ENCODE assay signal across 1 cellular context in the genomic region with DNA sequence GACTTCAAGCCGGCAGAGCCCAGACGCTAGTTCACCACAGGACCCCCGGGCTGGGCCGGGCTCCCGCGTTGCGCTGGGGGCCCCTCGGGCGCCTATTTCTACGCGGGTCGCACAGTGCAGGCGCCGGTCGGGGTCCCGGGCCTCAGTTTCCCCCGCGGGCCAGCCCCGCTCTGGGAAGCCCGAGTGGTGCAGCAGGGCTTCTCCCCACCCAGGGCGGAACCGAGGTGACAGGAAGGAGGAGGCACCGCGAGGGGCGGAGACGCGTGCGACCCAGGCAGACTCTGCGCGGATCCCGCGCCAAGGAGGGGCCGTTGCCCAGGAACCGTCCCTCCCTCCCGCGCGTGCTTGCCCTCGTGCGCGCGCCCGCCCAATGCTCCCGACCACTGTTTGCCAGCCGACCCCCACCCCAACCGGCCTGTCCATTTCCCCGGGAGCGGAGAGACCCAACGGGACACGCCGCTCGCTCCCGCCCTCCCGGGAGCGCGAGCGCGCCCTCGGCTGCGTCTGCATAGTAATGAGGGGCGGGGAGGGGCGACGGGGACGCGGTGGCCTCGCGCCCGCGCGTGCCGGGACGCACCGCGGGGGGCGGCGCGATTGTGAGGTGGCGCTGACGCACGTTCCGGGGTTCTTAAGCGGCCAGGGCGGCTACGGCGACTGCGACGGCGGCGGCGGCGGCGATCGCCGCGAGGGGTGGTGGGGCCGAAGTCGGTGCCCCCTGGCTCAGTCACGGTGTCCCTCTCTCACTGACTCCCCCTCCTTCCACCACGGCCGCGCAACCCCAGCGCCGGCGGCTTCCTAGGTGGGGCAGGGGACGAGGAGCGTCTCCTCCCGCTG.
TF ChIP-seq lines count a peak whose summit lies in the region.

Gene CPEB2, plus strand, starts transcription at position 657 of the 834 bp plus-strand sequence. CDS start 193 bp downstream, outside the sequence.

TF ChIP-seq in HepG2, 621 proteins besides CTCF, POLR2A, EP300 and RAD21 (continued from another document and continues in another):
- TF ChIP-seq ZNF710 (CRISPR knock-in tag; IDR thresholded peaks at IDR 0.05; ENCODE audit: borderline replicate concordance) (peak; percentile 14; the same call in 1 of the 2 replicates), RORA (CRISPR knock-in tag; IDR thresholded peaks at IDR 0.05) (no peak), NR1H2 (CRISPR knock-in tag; IDR thresholded peaks at IDR 0.05; ENCODE audit: borderline replicate concordance, low read depth) (no peak), CCAR2 (optimal IDR thresholded peaks at IDR 0.05; ENCODE audit: low read depth, low read length) (no peak), SP1 (IDR thresholded peaks at IDR 0.05) (no peak), SP1 (CRISPR knock-in tag; IDR thresholded peaks at IDR 0.05) (peak; percentile 62; the same call in 1 of the 2 replicates), ZNF329 (CRISPR knock-in tag; IDR thresholded peaks at IDR 0.05; ENCODE audit: low read depth) (no peak), HOXA5 (CRISPR knock-in tag; IDR thresholded peaks at IDR 0.05) (peak; percentile 42; the same call in 1 of the 2 replicates), ZNF747 (CRISPR knock-in tag; IDR thresholded peaks at IDR 0.05; ENCODE audit: borderline replicate concordance) (no peak; the same call in 1 of the 2 replicates), LCORL (IDR thresholded peaks at IDR 0.05) (no peak), LCORL (CRISPR knock-in tag; IDR thresholded peaks at IDR 0.05) (no peak), XRCC5 (optimal IDR thresholded peaks at IDR 0.05; ENCODE audit: low read length) (no peak), ZNF703 (CRISPR knock-in tag; IDR thresholded peaks at IDR 0.05; ENCODE audit: borderline replicate concordance) (no peak), IRX3 (CRISPR knock-in tag; IDR thresholded peaks at IDR 0.05; ENCODE audit: borderline replicate concordance, low read depth) (no peak), TGIF2 (CRISPR knock-in tag; IDR thresholded peaks at IDR 0.05) (0 out of 2 replicates have a peak, but pooled peaks have one; percentile 29), CHD2 (IDR thresholded peaks at IDR 0.05; ENCODE audit: low read depth, low read length) (no peak), U2AF2 (IDR thresholded peaks at IDR 0.05; ENCODE audit: low read depth, low read length) (no peak), PLSCR1 (CRISPR knock-in tag; IDR thresholded peaks at IDR 0.05; ENCODE audit: borderline replicate concordance) (no peak), ZNF17 (CRISPR knock-in tag; IDR thresholded peaks at IDR 0.05) (no peak), AGO1 (IDR thresholded peaks at IDR 0.05; ENCODE audit: low read depth, low read length, poor library complexity, severe bottlenecking) (peak; percentile 26), HNRNPL (IDR thresholded peaks at IDR 0.05; ENCODE audit: low read depth, low read length) (no peak), ZNF558 (CRISPR knock-in tag; IDR thresholded peaks at IDR 0.05; ENCODE audit: borderline replicate concordance) (no peak), SRF (IDR thresholded peaks at IDR 0.05; ENCODE audit: low read depth, low read length) (no peak), ZSCAN31 (CRISPR knock-in tag; IDR thresholded peaks at IDR 0.05; ENCODE audit: low read depth) (peak; percentile 61), CENPX (CRISPR knock-in tag; IDR thresholded peaks at IDR 0.05) (no peak), ZMYM3 (CRISPR knock-in tag; IDR thresholded peaks at IDR 0.05) (peak; percentile 29; the same call in 1 of the 2 replicates), ZNF746 (CRISPR knock-in tag; IDR thresholded peaks at IDR 0.05) (peak; percentile 67), ZSCAN9 (CRISPR knock-in tag; IDR thresholded peaks at IDR 0.05; ENCODE audit: borderline replicate concordance) (no peak), ZNF670 (CRISPR knock-in tag; IDR thresholded peaks at IDR 0.05; ENCODE audit: borderline replicate concordance) (0 out of 2 replicates have a peak, but pooled peaks have one; percentile 42), ZSCAN25 (CRISPR knock-in tag; IDR thresholded peaks at IDR 0.05) (no peak), ZFP62 (CRISPR knock-in tag; IDR thresholded peaks at IDR 0.05) (no peak), MTF1 (CRISPR knock-in tag; IDR thresholded peaks at IDR 0.05) (no peak), HNRNPLL (IDR thresholded peaks at IDR 0.05; ENCODE audit: low read depth, low read length, poor library complexity, severe bottlenecking) (peak; percentile 82), ZNF552 (CRISPR knock-in tag; IDR thresholded peaks at IDR 0.05; ENCODE audit: borderline replicate concordance) (no peak), EHMT2 (IDR thresholded peaks at IDR 0.05; ENCODE audit: borderline replicate concordance, low read depth, low read length) (no peak), ARNT (IDR thresholded peaks at IDR 0.05) (no peak), ZMYM2 (CRISPR knock-in tag; IDR thresholded peaks at IDR 0.05) (no peak), ZNF256 (CRISPR knock-in tag; conservative IDR thresholded peaks at IDR 0.05) (no peak), ZFP37 (CRISPR knock-in tag; IDR thresholded peaks at IDR 0.05; ENCODE audit: borderline replicate concordance) (0 out of 2 replicates have a peak, but pooled peaks have one; percentile 37), ZNF431 (CRISPR knock-in tag; IDR thresholded peaks at IDR 0.05; ENCODE audit: borderline replicate concordance, low read depth) (no peak; the same call in 1 of the 2 replicates), ZNF891 (CRISPR knock-in tag; IDR thresholded peaks at IDR 0.05) (0 out of 2 replicates have a peak, but pooled peaks have one; percentile 13), NFYB (CRISPR knock-in tag; IDR thresholded peaks at IDR 0.05) (peak; percentile 11; the same call in 1 of the 2 replicates)
- TF ChIP-seq, protein P1, sequence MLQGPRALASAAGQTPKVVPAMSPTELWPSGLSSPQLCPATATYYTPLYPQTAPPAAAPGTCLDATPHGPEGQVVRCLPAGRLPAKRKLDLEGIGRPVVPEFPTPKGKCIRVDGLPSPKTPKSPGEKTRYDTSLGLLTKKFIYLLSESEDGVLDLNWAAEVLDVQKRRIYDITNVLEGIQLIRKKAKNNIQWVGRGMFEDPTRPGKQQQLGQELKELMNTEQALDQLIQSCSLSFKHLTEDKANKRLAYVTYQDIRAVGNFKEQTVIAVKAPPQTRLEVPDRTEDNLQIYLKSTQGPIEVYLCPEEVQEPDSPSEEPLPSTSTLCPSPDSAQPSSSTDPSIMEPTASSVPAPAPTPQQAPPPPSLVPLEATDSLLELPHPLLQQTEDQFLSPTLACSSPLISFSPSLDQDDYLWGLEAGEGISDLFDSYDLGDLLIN (CRISPR knock-in tag; IDR thresholded peaks at IDR 0.05; ENCODE audit: borderline replicate concordance) = no peak
- TF ChIP-seq, protein P2, sequence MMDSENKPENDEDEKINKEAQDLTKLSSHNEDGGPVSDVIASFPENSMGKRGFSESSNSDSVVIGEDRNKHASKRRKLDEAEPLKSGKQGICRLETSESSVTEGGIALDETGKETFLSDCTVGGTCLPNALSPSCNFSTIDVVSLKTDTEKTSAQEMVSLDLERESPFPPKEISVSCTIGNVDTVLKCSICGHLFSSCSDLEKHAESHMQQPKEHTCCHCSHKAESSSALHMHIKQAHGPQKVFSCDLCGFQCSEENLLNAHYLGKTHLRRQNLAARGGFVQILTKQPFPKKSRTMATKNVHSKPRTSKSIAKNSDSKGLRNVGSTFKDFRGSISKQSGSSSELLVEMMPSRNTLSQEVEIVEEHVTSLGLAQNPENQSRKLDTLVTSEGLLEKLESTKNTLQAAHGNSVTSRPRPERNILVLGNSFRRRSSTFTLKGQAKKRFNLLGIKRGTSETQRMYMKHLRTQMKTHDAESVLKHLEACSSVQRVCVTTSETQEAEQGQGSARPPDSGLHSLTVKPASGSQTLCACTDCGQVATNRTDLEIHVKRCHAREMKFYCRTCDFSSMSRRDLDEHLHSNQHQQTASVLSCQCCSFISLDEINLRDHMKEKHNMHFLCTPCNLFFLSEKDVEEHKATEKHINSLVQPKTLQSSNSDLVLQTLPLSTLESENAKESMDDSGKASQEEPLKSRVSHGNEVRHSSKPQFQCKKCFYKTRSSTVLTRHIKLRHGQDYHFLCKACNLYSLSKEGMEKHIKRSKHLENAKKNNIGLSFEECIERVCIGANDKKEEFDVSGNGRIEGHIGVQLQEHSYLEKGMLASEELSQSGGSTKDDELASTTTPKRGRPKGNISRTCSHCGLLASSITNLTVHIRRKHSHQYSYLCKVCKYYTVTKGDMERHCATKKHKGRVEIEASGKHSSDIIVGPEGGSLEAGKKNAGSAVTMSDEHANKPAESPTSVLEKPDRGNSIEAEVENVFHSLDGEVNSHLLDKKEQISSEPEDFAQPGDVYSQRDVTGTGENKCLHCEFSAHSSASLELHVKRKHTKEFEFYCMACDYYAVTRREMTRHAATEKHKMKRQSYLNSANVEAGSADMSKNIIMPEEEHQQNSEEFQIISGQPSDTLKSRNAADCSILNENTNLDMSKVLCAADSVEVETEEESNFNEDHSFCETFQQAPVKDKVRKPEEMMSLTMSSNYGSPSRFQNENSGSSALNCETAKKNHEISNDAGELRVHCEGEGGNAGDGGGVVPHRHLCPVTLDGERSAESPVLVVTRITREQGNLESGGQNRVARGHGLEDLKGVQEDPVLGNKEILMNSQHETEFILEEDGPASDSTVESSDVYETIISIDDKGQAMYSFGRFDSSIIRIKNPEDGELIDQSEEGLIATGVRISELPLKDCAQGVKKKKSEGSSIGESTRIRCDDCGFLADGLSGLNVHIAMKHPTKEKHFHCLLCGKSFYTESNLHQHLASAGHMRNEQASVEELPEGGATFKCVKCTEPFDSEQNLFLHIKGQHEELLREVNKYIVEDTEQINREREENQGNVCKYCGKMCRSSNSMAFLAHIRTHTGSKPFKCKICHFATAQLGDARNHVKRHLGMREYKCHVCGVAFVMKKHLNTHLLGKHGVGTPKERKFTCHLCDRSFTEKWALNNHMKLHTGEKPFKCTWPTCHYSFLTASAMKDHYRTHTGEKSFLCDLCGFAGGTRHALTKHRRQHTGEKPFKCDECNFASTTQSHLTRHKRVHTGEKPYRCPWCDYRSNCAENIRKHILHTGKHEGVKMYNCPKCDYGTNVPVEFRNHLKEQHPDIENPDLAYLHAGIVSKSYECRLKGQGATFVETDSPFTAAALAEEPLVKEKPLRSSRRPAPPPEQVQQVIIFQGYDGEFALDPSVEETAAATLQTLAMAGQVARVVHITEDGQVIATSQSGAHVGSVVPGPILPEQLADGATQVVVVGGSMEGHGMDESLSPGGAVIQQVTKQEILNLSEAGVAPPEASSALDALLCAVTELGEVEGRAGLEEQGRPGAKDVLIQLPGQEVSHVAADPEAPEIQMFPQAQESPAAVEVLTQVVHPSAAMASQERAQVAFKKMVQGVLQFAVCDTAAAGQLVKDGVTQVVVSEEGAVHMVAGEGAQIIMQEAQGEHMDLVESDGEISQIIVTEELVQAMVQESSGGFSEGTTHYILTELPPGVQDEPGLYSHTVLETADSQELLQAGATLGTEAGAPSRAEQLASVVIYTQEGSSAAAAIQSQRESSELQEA (CRISPR knock-in tag; IDR thresholded peaks at IDR 0.05; ENCODE audit: not compliant biosample characterization) = peak; percentile 56
- TF ChIP-seq, protein P3, sequence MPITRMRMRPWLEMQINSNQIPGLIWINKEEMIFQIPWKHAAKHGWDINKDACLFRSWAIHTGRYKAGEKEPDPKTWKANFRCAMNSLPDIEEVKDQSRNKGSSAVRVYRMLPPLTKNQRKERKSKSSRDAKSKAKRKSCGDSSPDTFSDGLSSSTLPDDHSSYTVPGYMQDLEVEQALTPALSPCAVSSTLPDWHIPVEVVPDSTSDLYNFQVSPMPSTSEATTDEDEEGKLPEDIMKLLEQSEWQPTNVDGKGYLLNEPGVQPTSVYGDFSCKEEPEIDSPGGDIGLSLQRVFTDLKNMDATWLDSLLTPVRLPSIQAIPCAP (CRISPR knock-in tag; IDR thresholded peaks at IDR 0.05; ENCODE audit: low read depth) = 0 out of 2 replicates have a peak, but pooled peaks have one; percentile 30
- TF ChIP-seq, protein P4, sequence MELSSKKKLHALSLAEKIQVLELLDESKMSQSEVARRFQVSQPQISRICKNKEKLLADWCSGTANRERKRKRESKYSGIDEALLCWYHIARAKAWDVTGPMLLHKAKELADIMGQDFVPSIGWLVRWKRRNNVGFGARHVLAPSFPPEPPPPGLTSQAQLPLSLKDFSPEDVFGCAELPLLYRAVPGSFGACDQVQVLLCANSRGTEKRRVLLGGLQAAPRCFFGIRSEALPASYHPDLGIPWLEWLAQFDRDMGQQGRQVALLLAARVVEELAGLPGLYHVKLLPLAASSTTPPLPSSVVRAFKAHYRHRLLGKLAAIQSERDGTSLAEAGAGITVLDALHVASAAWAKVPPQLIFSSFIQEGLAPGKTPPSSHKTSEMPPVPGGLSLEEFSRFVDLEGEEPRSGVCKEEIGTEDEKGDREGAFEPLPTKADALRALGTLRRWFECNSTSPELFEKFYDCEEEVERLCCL (CRISPR knock-in tag; IDR thresholded peaks at IDR 0.05; ENCODE audit: borderline replicate concordance) = no peak
- TF ChIP-seq, protein P5, sequence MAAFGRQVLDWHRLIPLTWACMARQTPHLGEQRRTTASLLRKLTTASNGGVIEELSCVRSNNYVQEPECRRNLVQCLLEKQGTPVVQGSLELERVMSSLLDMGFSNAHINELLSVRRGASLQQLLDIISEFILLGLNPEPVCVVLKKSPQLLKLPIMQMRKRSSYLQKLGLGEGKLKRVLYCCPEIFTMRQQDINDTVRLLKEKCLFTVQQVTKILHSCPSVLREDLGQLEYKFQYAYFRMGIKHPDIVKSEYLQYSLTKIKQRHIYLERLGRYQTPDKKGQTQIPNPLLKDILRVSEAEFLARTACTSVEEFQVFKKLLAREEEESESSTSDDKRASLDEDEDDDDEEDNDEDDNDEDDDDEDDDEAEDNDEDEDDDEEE (CRISPR knock-in tag; IDR thresholded peaks at IDR 0.05) = 0 out of 2 replicates have a peak, but pooled peaks have one; percentile 40
- TF ChIP-seq, protein P6, sequence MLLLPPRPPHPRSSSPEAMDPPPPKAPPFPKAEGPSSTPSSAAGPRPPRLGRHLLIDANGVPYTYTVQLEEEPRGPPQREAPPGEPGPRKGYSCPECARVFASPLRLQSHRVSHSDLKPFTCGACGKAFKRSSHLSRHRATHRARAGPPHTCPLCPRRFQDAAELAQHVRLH (CRISPR knock-in tag; IDR thresholded peaks at IDR 0.05; ENCODE audit: borderline replicate concordance, low read depth) = peak; percentile 53; the same call in 1 of the 2 replicates
